In genomic region chr21:39137248-39138186, GRCh38 we compare ENCODE assay signal across 11 cellular contexts. TPM values are rescaled to one million over a fixed set of nuclear protein-coding genes. Genes with fewer than 3 reads are reported as not detected.
A peak's percentile ranks its signal among the peaks of the same experiment; 100 is the strongest.
DNase-seq lines count a peak whose midpoint lies in the region; ATAC-seq, FAIRE-seq and TF ChIP-seq lines count a peak whose summit lies in the region.
"Had no signal": no experiment of that assay in that cellular context is flagged by ENCODE, and none has a peak within 500 bp of the region (broad histone marks: within the 10 kb centered on the region; RNA-seq: fewer than 3 reads in every experiment).

No MANE protein-coding gene starts in this region.

- H3K9me3 ChIP-seq in hepatocyte (ENCODE audit: low read depth) (no peaks in the 10 kb centered on the region), uterus (no peaks in the 10 kb centered on the region)

- ATAC-seq in activated naive CD8-positive, alpha-beta T cell treated with anti-CD3 and anti-CD28 coated beads, Interleukin-2, amount 50 U/mL, for 24 hours = peak; percentile 49
- ATAC-seq: activated CD4-positive, CD25-positive, alpha-beta regulatory T cell treated with anti-CD3 and anti-CD28 coated beads, Interleukin-2, amount 50 U/mL, for 24 hours had no signal

- 49% methylated on average over 14 of the region's 14 CpGs for WGBS in hepatocyte (ENCODE audit: low lambda C conversion rate, missing lambda C conversion rate)

- FAIRE-seq in GM19239 (lab: Jason Lieb, UNC) = no peak

- no peaks in the 10 kb centered on the region for H3K27me3 ChIP-seq in hepatocyte
- H3K27me3 ChIP-seq in uterus = no peaks in the 10 kb centered on the region

- no peak overlapping the region for H3K4me3 ChIP-seq in hepatocyte
- H3K4me3 ChIP-seq in uterus = no peak overlapping the region

- no peak overlapping the region for H3K27ac Mint-ChIP-seq in activated naive CD8-positive, alpha-beta T cell treated with anti-CD3 and anti-CD28 coated beads, Interleukin-2, amount 50 U/mL, for 24 hours
- no peak overlapping the region for H3K27ac Mint-ChIP-seq in activated naive CD8-positive, alpha-beta T cell treated with anti-CD3 and anti-CD28 coated beads for 36 hours
- H3K27ac Mint-ChIP-seq in T-helper 2 cell treated with Interferon-gamma antibody and Interleukin-4, amounts not matched to agents 5 μg/mL and 100 μg/mL, for 36 hours = no peak overlapping the region
- H3K27ac Mint-ChIP-seq: B cell had no signal

- H3K4me1 ChIP-seq in hepatocyte (ENCODE audit: insufficient read depth) = peaks cover 16% of the 10 kb centered on the region
- no peaks in the 10 kb centered on the region for H3K4me1 ChIP-seq in uterus

- H3K79me2 ChIP-seq in hepatocyte = no peaks in the 10 kb centered on the region

- H3K9me2 ChIP-seq in hepatocyte (replicated peaks; ENCODE audit: insufficient read depth) = no peaks in the 10 kb centered on the region

- no peaks in the 10 kb centered on the region for H3K9me3 Mint-ChIP-seq in activated naive CD8-positive, alpha-beta T cell treated with anti-CD3 and anti-CD28 coated beads, Interleukin-2, amount 50 U/mL, for 24 hours
- H3K9me3 Mint-ChIP-seq in activated naive CD8-positive, alpha-beta T cell treated with anti-CD3 and anti-CD28 coated beads for 36 hours = no peaks in the 10 kb centered on the region
- H3K9me3 Mint-ChIP-seq in T-helper 2 cell treated with Interferon-gamma antibody and Interleukin-4, amounts not matched to agents 5 μg/mL and 100 μg/mL, for 36 hours = no peaks in the 10 kb centered on the region

- H3K36me3 ChIP-seq in hepatocyte (replicated peaks; ENCODE audit: insufficient read depth, low read depth) = no peaks in the 10 kb centered on the region
- no peaks in the 10 kb centered on the region for H3K36me3 ChIP-seq in uterus

- H3K4me1 Mint-ChIP-seq in activated naive CD8-positive, alpha-beta T cell treated with anti-CD3 and anti-CD28 coated beads, Interleukin-2, amount 50 U/mL, for 24 hours = no peaks in the 10 kb centered on the region
- no peaks in the 10 kb centered on the region for H3K4me1 Mint-ChIP-seq in activated naive CD8-positive, alpha-beta T cell treated with anti-CD3 and anti-CD28 coated beads for 36 hours
- no peaks in the 10 kb centered on the region for H3K4me1 Mint-ChIP-seq in T-helper 2 cell treated with Interferon-gamma antibody and Interleukin-4, amounts not matched to agents 5 μg/mL and 100 μg/mL, for 36 hours (ENCODE audit: low read depth)
- H3K4me1 Mint-ChIP-seq: B cell had no signal

- H3K36me3 Mint-ChIP-seq in activated naive CD8-positive, alpha-beta T cell treated with anti-CD3 and anti-CD28 coated beads, Interleukin-2, amount 50 U/mL, for 24 hours (ENCODE audit: low read depth) = no peaks in the 10 kb centered on the region
- no peaks in the 10 kb centered on the region for H3K36me3 Mint-ChIP-seq in activated naive CD8-positive, alpha-beta T cell treated with anti-CD3 and anti-CD28 coated beads for 36 hours
- no peaks in the 10 kb centered on the region for H3K36me3 Mint-ChIP-seq in T-helper 2 cell treated with Interferon-gamma antibody and Interleukin-4, amounts not matched to agents 5 μg/mL and 100 μg/mL, for 36 hours (ENCODE audit: low read depth)

- no peak for TF ChIP-seq POLR2A in uterus (IDR thresholded peaks at IDR 0.05)

- peak overlapping the region; percentile 69 for H3K27ac ChIP-seq in hepatocyte
- H3K27ac ChIP-seq in uterus = peak overlapping the region; percentile 40 to 48

- no peak for DNase-seq in activated naive CD8-positive, alpha-beta T cell treated with anti-CD3 and anti-CD28 coated beads, Interleukin-2, amount 50 U/mL, for 24 hours
- DNase-seq in activated naive CD8-positive, alpha-beta T cell treated with anti-CD3 and anti-CD28 coated beads for 36 hours = no peak
- DNase-seq in amniotic epithelial cell (ENCODE audit: low read depth) (peak; percentile 87), hepatocyte (ENCODE audit: low spot score) (peak; percentile 54), uterus (peak in 1 of 2 donors; percentile 45), GM19239 (ENCODE audit: insufficient read length, low spot score) (no peak), DMS114 treated with DMSO at 0.1 percent for 48 hours (lab: John Stamatoyannopoulos, UW; ENCODE audit: unreplicated experiment) (no peak)
- no peak for DNase-seq in T-helper 2 cell treated with Interferon-gamma antibody and Interleukin-4, amounts not matched to agents 5 μg/mL and 100 μg/mL, for 36 hours (ENCODE audit: low spot score)
- DNase-seq: cerebellar nuclear complex had no signal

- H3K27me3 Mint-ChIP-seq in activated naive CD8-positive, alpha-beta T cell treated with anti-CD3 and anti-CD28 coated beads, Interleukin-2, amount 50 U/mL, for 24 hours = no peaks in the 10 kb centered on the region
- H3K27me3 Mint-ChIP-seq in activated naive CD8-positive, alpha-beta T cell treated with anti-CD3 and anti-CD28 coated beads for 36 hours = no peaks in the 10 kb centered on the region
- no peaks in the 10 kb centered on the region for H3K27me3 Mint-ChIP-seq in T-helper 2 cell treated with Interferon-gamma antibody and Interleukin-4, amounts not matched to agents 5 μg/mL and 100 μg/mL, for 36 hours (ENCODE audit: low read depth)

- no peaks in the 10 kb centered on the region for H4K20me1 ChIP-seq in hepatocyte (ENCODE audit: insufficient read depth, poor library complexity, severe bottlenecking)

- no peak overlapping the region for H3K4me3 Mint-ChIP-seq in activated naive CD8-positive, alpha-beta T cell treated with anti-CD3 and anti-CD28 coated beads, Interleukin-2, amount 50 U/mL, for 24 hours
- no peak overlapping the region for H3K4me3 Mint-ChIP-seq in activated naive CD8-positive, alpha-beta T cell treated with anti-CD3 and anti-CD28 coated beads for 36 hours
- H3K4me3 Mint-ChIP-seq in T-helper 2 cell treated with Interferon-gamma antibody and Interleukin-4, amounts not matched to agents 5 μg/mL and 100 μg/mL, for 36 hours = no peak overlapping the region
- H3K4me3 Mint-ChIP-seq: B cell had no signal

- intact Hi-C loops in uterus (cut with DNase I; ENCODE audit: low total_unique reads) = no loop called here

- no peak overlapping the region for H2AFZ ChIP-seq in hepatocyte

- peak overlapping the region; percentile 3 for H3K4me2 ChIP-seq in hepatocyte

- TF ChIP-seq CTCF in hepatocyte (IDR thresholded peaks at IDR 0.05; ENCODE audit: poor library complexity) = peak; percentile 25
- no peak for TF ChIP-seq CTCF in uterus (IDR thresholded peaks at IDR 0.05)

RNA-seq across cellular contexts. Expression of gene PSMG1, which starts 45.7 kb away (rescaled TPM):
- 100 to 1,000 TPM; 135 to 143 TPM for total RNA-seq in activated naive CD8-positive, alpha-beta T cell treated with anti-CD3 and anti-CD28 coated beads for 36 hours
- total RNA-seq in hepatocyte (43.3 and 46.2 TPM in 2 replicates), uterus (10 to 100 TPM; 21.0 to 33.8 (median 23.4) TPM)
- 81.4 and 99.0 TPM in 2 replicates for polyA plus RNA-seq in hepatocyte

Comparison
In these comparisons a context has a peak if more than half of its experiments do, and no peak if none do; other contexts are left out.
1. DNase-seq: peak in amniotic epithelial cell (single experiment) and hepatocyte (single experiment); none in activated naive CD8-positive, alpha-beta T cell treated with anti-CD3 and anti-CD28 coated beads, Interleukin-2, amount 50 U/mL, for 24 hours (single experiment), activated naive CD8-positive, alpha-beta T cell treated with anti-CD3 and anti-CD28 coated beads for 36 hours (single experiment), T-helper 2 cell treated with Interferon-gamma antibody and Interleukin-4, amounts not matched to agents 5 μg/mL and 100 μg/mL, for 36 hours (single experiment), GM19239 (single experiment) and DMS114 treated with DMSO at 0.1 percent for 48 hours (single experiment).